9 cellular contexts compared by ENCODE assay signal in the genomic region with DNA sequence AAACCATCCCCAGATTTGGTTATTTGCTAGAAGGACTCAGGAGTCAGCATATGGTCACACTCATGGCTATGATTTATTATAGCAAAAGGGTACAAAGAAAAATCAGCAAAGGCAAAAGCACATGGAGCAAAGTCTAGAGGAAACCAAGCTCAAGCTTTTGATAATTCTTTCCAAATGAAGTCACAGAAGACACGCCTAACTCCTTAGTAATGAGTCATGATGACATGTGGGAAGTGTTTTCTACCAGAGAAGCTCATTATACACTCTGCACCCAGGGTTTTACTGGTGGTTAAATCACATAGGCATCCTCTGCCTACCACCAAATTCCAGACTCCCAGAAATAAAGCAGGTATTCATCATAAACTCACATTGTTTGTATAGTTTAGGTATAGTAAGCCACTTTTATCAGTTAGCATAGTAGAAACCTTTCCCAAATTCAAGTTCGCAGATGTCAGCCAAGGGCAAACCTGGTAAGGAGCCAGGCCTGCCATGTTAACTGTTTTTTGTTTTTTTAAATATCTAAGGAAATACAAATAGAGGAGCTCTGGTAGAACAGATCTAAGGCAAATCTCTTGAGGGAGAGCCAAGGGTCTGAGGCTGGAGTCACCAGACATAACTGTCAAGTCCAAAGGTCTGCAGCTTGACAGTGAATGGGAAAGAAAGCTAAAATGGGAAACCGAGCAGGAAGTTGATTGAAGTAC. TPM values are rescaled to one million over a fixed set of nuclear protein-coding genes. Genes with fewer than 3 reads are reported as not detected.
DNase-seq lines count a peak whose midpoint lies in the region; ATAC-seq and TF ChIP-seq lines count a peak whose summit lies in the region.
"Had no signal": no experiment of that assay in that cellular context is flagged by ENCODE, and none has a peak within 500 bp of the region (broad histone marks: within the 10 kb centered on the region; RNA-seq: fewer than 3 reads in every experiment).

No MANE protein-coding gene starts in this region.

- H3K36me3 Mint-ChIP-seq in mesothelial cell of epicardium, result no peaks in the 10 kb centered on the region

- H3K27me3 Mint-ChIP-seq in mesothelial cell of epicardium (ENCODE audit: low read depth), result no peaks in the 10 kb centered on the region

- TF ChIP-seq RAD21 in Ishikawa (IDR thresholded peaks at IDR 0.05; ENCODE audit: low read depth), result no peak

- in situ Hi-C loops in ACHN (cut with HindIII; ENCODE audit: low pct_ligation_motif_present, low pct_unique_long_range_greater_than_20kb, low sequenced_read_pairs), result no loop called here

- peak overlapping the region; percentile 63 for H3K27ac Mint-ChIP-seq in mesothelial cell of epicardium

- TF ChIP-seq EP300 in Ishikawa (IDR thresholded peaks at IDR 0.05; ENCODE audit: borderline replicate concordance), result peak; percentile 59; the same call in 1 of the 2 replicates

- no peak overlapping the region for H3K4me3 ChIP-seq in coronary artery

- ATAC-seq in HG02623 (IDR thresholded peaks at IDR 0.05; ENCODE audit: unreplicated experiment), result no peak

- DNase-seq in ACHN (peak; percentile 98), coronary artery (ENCODE audit: low spot score) (no peak), mesothelial cell of epicardium (ENCODE audit: low spot score in 2 of 2, unreplicated experiment in 2 of 2) (no peak), NOMO-1 (lab: John Stamatoyannopoulos, UW; ENCODE audit: unreplicated experiment in 2 of 2) (no peak), Ammon's horn (ENCODE audit: low spot score) (no peak)
- DNase-seq in stimulated activated CD4-positive, alpha-beta T cell treated with anti-CD3 and anti-CD28 coated beads, Interleukin-2, amount 100 ng/mL, for 24 hours, result no peak

- H3K4me1 Mint-ChIP-seq in mesothelial cell of epicardium, result peaks cover 5% of the 10 kb centered on the region

- H3K27ac ChIP-seq in coronary artery, result peak overlapping the region; percentile 73 to 81
- H3K27ac ChIP-seq: parathyroid adenoma had no signal

- TF ChIP-seq CTCF in coronary artery (IDR thresholded peaks at IDR 0.05) (no peak), mesothelial cell of epicardium (IDR thresholded peaks at IDR 0.05; ENCODE audit: unreplicated experiment) (no peak)

- H3K9me3 Mint-ChIP-seq in mesothelial cell of epicardium, result no peaks in the 10 kb centered on the region

- H3K4me3 Mint-ChIP-seq in mesothelial cell of epicardium, result no peak overlapping the region

TF ChIP-seq in Ishikawa, 13 proteins besides CTCF, POLR2A, EP300 and RAD21:
- TF ChIP-seq CEBPB (IDR thresholded peaks at IDR 0.05) (no peak), ZBTB7A (IDR thresholded peaks at IDR 0.05; ENCODE audit: low read depth) (no peak), EGR1 (IDR thresholded peaks at IDR 0.05) (no peak), TCF12 (IDR thresholded peaks at IDR 0.05; ENCODE audit: low read depth) (peak; percentile 56), CREB1 (IDR thresholded peaks at IDR 0.05; ENCODE audit: low read depth) (peak; percentile 43; the same call in 1 of the 2 replicates), NFIC (IDR thresholded peaks at IDR 0.05) (no peak), TEAD4 (IDR thresholded peaks at IDR 0.05) (peak; percentile 64), YY1 (IDR thresholded peaks at IDR 0.05; ENCODE audit: low read depth) (no peak), FOXM1 (IDR thresholded peaks at IDR 0.05; ENCODE audit: borderline replicate concordance, low read depth) (peak; percentile 37; the same call in 1 of the 2 replicates), TAF1 (IDR thresholded peaks at IDR 0.05; ENCODE audit: low read depth) (no peak)
- TF ChIP-seq, protein P1, sequence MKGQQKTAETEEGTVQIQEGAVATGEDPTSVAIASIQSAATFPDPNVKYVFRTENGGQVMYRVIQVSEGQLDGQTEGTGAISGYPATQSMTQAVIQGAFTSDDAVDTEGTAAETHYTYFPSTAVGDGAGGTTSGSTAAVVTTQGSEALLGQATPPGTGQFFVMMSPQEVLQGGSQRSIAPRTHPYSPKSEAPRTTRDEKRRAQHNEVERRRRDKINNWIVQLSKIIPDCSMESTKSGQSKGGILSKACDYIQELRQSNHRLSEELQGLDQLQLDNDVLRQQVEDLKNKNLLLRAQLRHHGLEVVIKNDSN (IDR thresholded peaks at IDR 0.05), result no peak
- TF ChIP-seq, protein P2, sequence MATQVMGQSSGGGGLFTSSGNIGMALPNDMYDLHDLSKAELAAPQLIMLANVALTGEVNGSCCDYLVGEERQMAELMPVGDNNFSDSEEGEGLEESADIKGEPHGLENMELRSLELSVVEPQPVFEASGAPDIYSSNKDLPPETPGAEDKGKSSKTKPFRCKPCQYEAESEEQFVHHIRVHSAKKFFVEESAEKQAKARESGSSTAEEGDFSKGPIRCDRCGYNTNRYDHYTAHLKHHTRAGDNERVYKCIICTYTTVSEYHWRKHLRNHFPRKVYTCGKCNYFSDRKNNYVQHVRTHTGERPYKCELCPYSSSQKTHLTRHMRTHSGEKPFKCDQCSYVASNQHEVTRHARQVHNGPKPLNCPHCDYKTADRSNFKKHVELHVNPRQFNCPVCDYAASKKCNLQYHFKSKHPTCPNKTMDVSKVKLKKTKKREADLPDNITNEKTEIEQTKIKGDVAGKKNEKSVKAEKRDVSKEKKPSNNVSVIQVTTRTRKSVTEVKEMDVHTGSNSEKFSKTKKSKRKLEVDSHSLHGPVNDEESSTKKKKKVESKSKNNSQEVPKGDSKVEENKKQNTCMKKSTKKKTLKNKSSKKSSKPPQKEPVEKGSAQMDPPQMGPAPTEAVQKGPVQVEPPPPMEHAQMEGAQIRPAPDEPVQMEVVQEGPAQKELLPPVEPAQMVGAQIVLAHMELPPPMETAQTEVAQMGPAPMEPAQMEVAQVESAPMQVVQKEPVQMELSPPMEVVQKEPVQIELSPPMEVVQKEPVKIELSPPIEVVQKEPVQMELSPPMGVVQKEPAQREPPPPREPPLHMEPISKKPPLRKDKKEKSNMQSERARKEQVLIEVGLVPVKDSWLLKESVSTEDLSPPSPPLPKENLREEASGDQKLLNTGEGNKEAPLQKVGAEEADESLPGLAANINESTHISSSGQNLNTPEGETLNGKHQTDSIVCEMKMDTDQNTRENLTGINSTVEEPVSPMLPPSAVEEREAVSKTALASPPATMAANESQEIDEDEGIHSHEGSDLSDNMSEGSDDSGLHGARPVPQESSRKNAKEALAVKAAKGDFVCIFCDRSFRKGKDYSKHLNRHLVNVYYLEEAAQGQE (IDR thresholded peaks at IDR 0.05; ENCODE audit: low read depth), result no peak
- TF ChIP-seq, protein P3, sequence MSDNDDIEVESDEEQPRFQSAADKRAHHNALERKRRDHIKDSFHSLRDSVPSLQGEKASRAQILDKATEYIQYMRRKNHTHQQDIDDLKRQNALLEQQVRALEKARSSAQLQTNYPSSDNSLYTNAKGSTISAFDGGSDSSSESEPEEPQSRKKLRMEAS (IDR thresholded peaks at IDR 0.05), result peak; percentile 75
TF ChIP-seq in Ishikawa: peak in this region for 5.

RNA-seq across cellular contexts. Expression of a gene that starts 15.4 kb away (rescaled TPM):
- 32.8 to 34.3 TPM (median 33.2 TPM) in 3 replicates for total RNA-seq in mesothelial cell of epicardium
